Comparison of ENCODE assay signal across 19 cellular contexts in genomic region chr10:15182541-15183207, GRCh38. TPM values are rescaled to one million over a fixed set of nuclear protein-coding genes. Genes with fewer than 3 reads are reported as not detected.
DNase-seq lines count a peak whose midpoint lies in the region; ATAC-seq and TF ChIP-seq lines count a peak whose summit lies in the region.
"Had no signal": no experiment of that assay in that cellular context is flagged by ENCODE, and none has a peak within 500 bp of the region (broad histone marks: within the 10 kb centered on the region; RNA-seq: fewer than 3 reads in every experiment).

No MANE protein-coding gene starts in this region.

- TF ChIP-seq RAD21 in Ishikawa (IDR thresholded peaks at IDR 0.05; ENCODE audit: low read depth), result no peak

- no peak overlapping the region for H3K4me3 Mint-ChIP-seq in CD4-positive, alpha-beta memory T cell
- H3K4me3 Mint-ChIP-seq in WTC11 (no peak overlapping the region), glutamatergic neuron (ENCODE audit: unreplicated experiment) (no peak overlapping the region)
- H3K4me3 Mint-ChIP-seq: activated naive CD8-positive, alpha-beta T cell; memory B cell had no signal

- H3K9me3 ChIP-seq in CD4-positive, alpha-beta memory T cell (ENCODE audit: control insufficient read depth in 1 of 2, low read length in 2 of 2), result no peaks in the 10 kb centered on the region
- no peaks in the 10 kb centered on the region for H3K9me3 ChIP-seq in effector memory CD4-positive, alpha-beta T cell (ENCODE audit: control insufficient read depth, low read length)
- H3K9me3 ChIP-seq: esophagus squamous epithelium, stomach had no signal

- no peaks in the 10 kb centered on the region for H3K36me3 ChIP-seq in CD4-positive, alpha-beta memory T cell (ENCODE audit: insufficient read depth, low read length)
- H3K36me3 ChIP-seq in effector memory CD4-positive, alpha-beta T cell (ENCODE audit: control insufficient read depth, insufficient read depth, low read length), result no peaks in the 10 kb centered on the region
- H3K36me3 ChIP-seq: esophagus squamous epithelium, stomach had no signal

- peak overlapping the region in 4 of 7 donors; percentile 14 to 56 (median 20) for H3K27ac Mint-ChIP-seq in CD4-positive, alpha-beta memory T cell
- H3K27ac Mint-ChIP-seq in WTC11, result no peak overlapping the region
- no peak overlapping the region for H3K27ac Mint-ChIP-seq in glutamatergic neuron (ENCODE audit: unreplicated experiment)
- H3K27ac Mint-ChIP-seq: activated naive CD8-positive, alpha-beta T cell; memory B cell had no signal

- H3K9me3 Mint-ChIP-seq in CD4-positive, alpha-beta memory T cell, result peaks cover 0 to 2% (median 0%) of the 10 kb centered on the region in 8 donors
- H3K9me3 Mint-ChIP-seq in WTC11 (no peaks in the 10 kb centered on the region), glutamatergic neuron (ENCODE audit: unreplicated experiment) (peaks cover 8% of the 10 kb centered on the region)
- H3K9me3 Mint-ChIP-seq: memory B cell had no signal

- peaks cover 12 to 33% (median 21%) of the 10 kb centered on the region in 4 donors for H3K4me1 Mint-ChIP-seq in CD4-positive, alpha-beta memory T cell
- H3K4me1 Mint-ChIP-seq in WTC11 (peaks cover 8% of the 10 kb centered on the region), glutamatergic neuron (ENCODE audit: low read depth, unreplicated experiment) (no peaks in the 10 kb centered on the region)

- H3K27ac ChIP-seq in CD4-positive, alpha-beta memory T cell (ENCODE audit: low read depth, low read length), result no peak overlapping the region
- H3K27ac ChIP-seq in effector memory CD4-positive, alpha-beta T cell (ENCODE audit: insufficient read depth, low read length, poor library complexity, severe bottlenecking), result no peak overlapping the region
- H3K27ac ChIP-seq: esophagus squamous epithelium, stomach, VCaP had no signal

- peaks cover 25% of the 10 kb centered on the region for H3K4me1 ChIP-seq in CD4-positive, alpha-beta memory T cell (ENCODE audit: insufficient read depth, low read length)
- H3K4me1 ChIP-seq in effector memory CD4-positive, alpha-beta T cell (ENCODE audit: control insufficient read depth, insufficient read depth, low read length, poor library complexity, severe bottlenecking), result peaks cover 5% of the 10 kb centered on the region

- no peak for TF ChIP-seq CTCF in WTC11 (IDR thresholded peaks at IDR 0.05)
- TF ChIP-seq CTCF in glutamatergic neuron (IDR thresholded peaks at IDR 0.05; ENCODE audit: partially characterized antibody, unreplicated experiment), result no peak

- CTCF ChIA-PET in CD4-positive, alpha-beta memory T cell (lab: Charles Lee; ENCODE audit: partially characterized antibody), result no interaction called here
- CTCF ChIA-PET in WTC11 (lab: Charles Lee), result no interaction called here

- no peak for ATAC-seq in WTC11
- no peak for ATAC-seq in GM19023 (IDR thresholded peaks at IDR 0.05; ENCODE audit: unreplicated experiment)

- POLR2A ChIA-PET in CD4-positive, alpha-beta memory T cell (lab: Charles Lee; ENCODE audit: partially characterized antibody), result no interaction called here
- POLR2A ChIA-PET in WTC11 (lab: Charles Lee), result no interaction called here

- intact Hi-C loops in CD4-positive, alpha-beta memory T cell (cut with micrococcal nuclease), result no loop called here

- H3K27me3 ChIP-seq in CD4-positive, alpha-beta memory T cell (ENCODE audit: insufficient read depth, low read length), result no peaks in the 10 kb centered on the region
- no peaks in the 10 kb centered on the region for H3K27me3 ChIP-seq in effector memory CD4-positive, alpha-beta T cell (replicated peaks; ENCODE audit: control insufficient read depth, insufficient read depth, low read length, poor library complexity, severe bottlenecking)
- H3K27me3 ChIP-seq: esophagus squamous epithelium had no signal

- H3K36me3 Mint-ChIP-seq in CD4-positive, alpha-beta memory T cell, result no peaks in the 10 kb centered on the region
- H3K36me3 Mint-ChIP-seq in WTC11, result no peaks in the 10 kb centered on the region
- H3K36me3 Mint-ChIP-seq in glutamatergic neuron (ENCODE audit: unreplicated experiment), result peaks cover 24% of the 10 kb centered on the region
- H3K36me3 Mint-ChIP-seq: memory B cell had no signal

- TF ChIP-seq EP300 in Ishikawa (IDR thresholded peaks at IDR 0.05; ENCODE audit: borderline replicate concordance), result no peak

- H3K27me3 Mint-ChIP-seq in CD4-positive, alpha-beta memory T cell, result no peaks in the 10 kb centered on the region
- no peaks in the 10 kb centered on the region for H3K27me3 Mint-ChIP-seq in WTC11 (ENCODE audit: low read depth)
- H3K27me3 Mint-ChIP-seq in glutamatergic neuron (ENCODE audit: unreplicated experiment), result peaks cover 7% of the 10 kb centered on the region
- H3K27me3 Mint-ChIP-seq: activated naive CD8-positive, alpha-beta T cell had no signal

- no peak for DNase-seq in CD4-positive, alpha-beta memory T cell
- DNase-seq in WTC11 (ENCODE audit: low spot score), result no peak
- peak; percentile 74 for DNase-seq in iris pigment epithelial cell (ENCODE audit: low read depth)
- DNase-seq in glutamatergic neuron, result no peak
- DNase-seq in effector memory CD4-positive, alpha-beta T cell, result no peak
- DNase-seq in cerebellum (ENCODE audit: low spot score), result no peak
- DNase-seq: cortex of kidney, esophagus squamous epithelium, Kasumi-1, NCI-H2029 treated with DMSO at 0.1 percent for 48 hours, NCI-H748 treated with DMSO at 0.1 percent for 48 hours, nucleus accumbens, small intestine, stomach had no signal

- H3K4me3 ChIP-seq in CD4-positive, alpha-beta memory T cell (ENCODE audit: low read length in 2 of 2), result no peak overlapping the region
- no peak overlapping the region for H3K4me3 ChIP-seq in effector memory CD4-positive, alpha-beta T cell (ENCODE audit: insufficient read depth, low read depth, low read length, poor library complexity, severe bottlenecking)
- H3K4me3 ChIP-seq: esophagus squamous epithelium, stomach had no signal

TF ChIP-seq in Ishikawa, 13 proteins besides CTCF, POLR2A, EP300 and RAD21 (continues in another document):
- TF ChIP-seq EGR1 (IDR thresholded peaks at IDR 0.05) (no peak), TEAD4 (IDR thresholded peaks at IDR 0.05) (no peak), ZBTB7A (IDR thresholded peaks at IDR 0.05; ENCODE audit: low read depth) (no peak), TCF12 (IDR thresholded peaks at IDR 0.05; ENCODE audit: low read depth) (no peak), CEBPB (IDR thresholded peaks at IDR 0.05) (peak; percentile 60; the same call in 1 of the 2 replicates), YY1 (IDR thresholded peaks at IDR 0.05; ENCODE audit: low read depth) (no peak)
- TF ChIP-seq, protein P1, sequence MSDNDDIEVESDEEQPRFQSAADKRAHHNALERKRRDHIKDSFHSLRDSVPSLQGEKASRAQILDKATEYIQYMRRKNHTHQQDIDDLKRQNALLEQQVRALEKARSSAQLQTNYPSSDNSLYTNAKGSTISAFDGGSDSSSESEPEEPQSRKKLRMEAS (IDR thresholded peaks at IDR 0.05), result no peak

TF ChIP-seq in WTC11, 78 proteins besides CTCF, POLR2A, EP300 and RAD21:
- TF ChIP-seq JAZF1 (CRISPR knock-in tag; IDR thresholded peaks at IDR 0.05) (no peak), SP1 (CRISPR knock-in tag; conservative IDR thresholded peaks at IDR 0.05) (no peak), GABPB1 (CRISPR knock-in tag; IDR thresholded peaks at IDR 0.05) (0 out of 2 replicates have a peak, but pooled peaks have one; percentile 33)

RNA-seq across cellular contexts. Expression of gene NMT2, which starts 14.2 kb away (rescaled TPM):
- total RNA-seq in CD4-positive, alpha-beta memory T cell, result 100 to 1,000 TPM in 1 of 2 experiments, 10 to 100 TPM in 1; 98.6 to 101 TPM
- polyA plus RNA-seq in CD4-positive, alpha-beta memory T cell, result 10 to 100 TPM; 38.7 to 56.1 TPM
- 9.6 to 11.8 TPM (median 11.7 TPM) in 3 replicates for total RNA-seq in WTC11 (2021)
- 33.4 TPM for total RNA-seq in glutamatergic neuron (ENCODE audit: unreplicated experiment)
- 35.0 TPM for total RNA-seq in cerebellum

Comparison
In these comparisons a context has a peak if more than half of its experiments do, and no peak if none do; other contexts are left out.
1. H3K27ac Mint-ChIP-seq: peak in CD4-positive, alpha-beta memory T cell (4 of 7); none in WTC11 (single experiment) and glutamatergic neuron (single experiment).